ENCODE assay signal across 14 cellular contexts in the genomic region with DNA sequence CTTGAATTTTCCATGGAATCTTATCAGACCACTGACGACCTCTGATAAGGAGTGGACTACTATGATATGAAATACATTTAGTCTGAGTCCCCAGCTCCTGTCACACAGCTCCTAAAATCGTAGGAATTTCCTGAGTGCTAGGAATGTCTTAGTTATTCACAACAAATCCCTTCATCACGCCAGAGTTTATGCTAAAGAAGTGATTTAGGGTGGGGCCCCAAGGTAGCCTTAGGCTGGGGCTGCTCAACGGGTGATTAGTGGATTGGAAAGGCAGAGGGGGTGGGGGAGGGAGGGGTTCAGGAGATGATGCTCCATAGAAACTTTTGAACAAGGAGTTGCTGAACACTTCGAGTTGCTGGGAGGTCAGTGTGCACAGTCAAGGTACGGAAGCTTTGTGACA.
"Had no signal": no experiment of that assay in that cellular context is flagged by ENCODE, and none has a peak within 500 bp of the region (broad histone marks: within the 10 kb centered on the region; RNA-seq: fewer than 3 reads in every experiment).

No MANE protein-coding gene starts in this region.

- H3K4me1 ChIP-seq: esophagus squamous epithelium, right atrium auricular region, thyroid gland had no signal

- H3K9me3 ChIP-seq: esophagus squamous epithelium, right atrium auricular region, thyroid gland had no signal

- DNase-seq: activated CD4-positive, alpha-beta T cell treated with anti-CD3 and anti-CD28 coated beads for 36 hours; activated CD4-positive, alpha-beta T cell treated with anti-CD3 and anti-CD28 coated beads, Interleukin-2, amount 50 U/mL, for 48 hours; activated gamma-delta T cell treated with Interleukin-2 at 50 U/mL for 16 hours; effector memory CD4-positive, alpha-beta T cell; esophagus squamous epithelium; occipital lobe; stimulated activated CD4-positive, alpha-beta T cell treated with anti-CD3 and anti-CD28 coated beads, Interleukin-12 subunit alpha, Interleukin-12 subunit beta, amount 100 ng/mL, for 4 hours; stimulated activated CD4-positive, alpha-beta T cell treated with anti-CD3 and anti-CD28 coated beads, Interleukin-1b, Interleukin-23, amount 100 ng/mL, for 48 hours; stimulated activated naive CD4-positive, alpha-beta T cell treated with Interleukin-2 at 50 U/mL for 16 hours; thyroid gland had no signal

- ATAC-seq: activated CD4-positive, alpha-beta T cell treated with anti-CD3 and anti-CD28 coated beads for 36 hours; left lobe of liver; natural killer cell treated with Interleukin-12 subunit alpha and Interleukin-12 subunit beta and Interleukin-15 and Interleukin-18, amount 100 ng/mL, for 72 hours had no signal

- H3K36me3 ChIP-seq: esophagus squamous epithelium, right atrium auricular region, thyroid gland had no signal

- H3K27me3 ChIP-seq: right atrium auricular region, thyroid gland had no signal

- H3K27ac ChIP-seq: esophagus squamous epithelium, right atrium auricular region, thyroid gland had no signal

- H3K4me3 ChIP-seq: esophagus squamous epithelium, lung, right atrium auricular region, thyroid gland had no signal
